Comparison of ENCODE assay signal across 1 cellular context in genomic region chr13:60163525-60164471, GRCh38.
TF ChIP-seq lines count a peak whose summit lies in the region.

DIAPH3 (minus strand) TSS chr13:60163928; CDS start chr13:60163766, 162 bp downstream.

TF ChIP-seq in HepG2, 621 proteins besides CTCF, POLR2A, EP300 and RAD21 (continued from another document and continues in another):
- TF ChIP-seq NFAT5 (CRISPR knock-in tag; IDR thresholded peaks at IDR 0.05) = no peak; the same call in 1 of the 2 replicates
- TF ChIP-seq SALL1 (CRISPR knock-in tag; IDR thresholded peaks at IDR 0.05) = peak; percentile 61
- TF ChIP-seq TBX2 (CRISPR knock-in tag; IDR thresholded peaks at IDR 0.05; ENCODE audit: borderline replicate concordance) = peak; percentile 58
- peak; percentile 67 for TF ChIP-seq HIVEP1 (CRISPR knock-in tag; IDR thresholded peaks at IDR 0.05)
- no peak for TF ChIP-seq SRF (IDR thresholded peaks at IDR 0.05; ENCODE audit: low read depth, low read length)
- peak; percentile 88 for TF ChIP-seq YEATS2 (CRISPR knock-in tag; IDR thresholded peaks at IDR 0.05; ENCODE audit: borderline replicate concordance)
- TF ChIP-seq NCOA2 (CRISPR knock-in tag; IDR thresholded peaks at IDR 0.05) = no peak
- TF ChIP-seq MXD4 (CRISPR knock-in tag; IDR thresholded peaks at IDR 0.05) = peak; percentile 72
- TF ChIP-seq, protein P1, sequence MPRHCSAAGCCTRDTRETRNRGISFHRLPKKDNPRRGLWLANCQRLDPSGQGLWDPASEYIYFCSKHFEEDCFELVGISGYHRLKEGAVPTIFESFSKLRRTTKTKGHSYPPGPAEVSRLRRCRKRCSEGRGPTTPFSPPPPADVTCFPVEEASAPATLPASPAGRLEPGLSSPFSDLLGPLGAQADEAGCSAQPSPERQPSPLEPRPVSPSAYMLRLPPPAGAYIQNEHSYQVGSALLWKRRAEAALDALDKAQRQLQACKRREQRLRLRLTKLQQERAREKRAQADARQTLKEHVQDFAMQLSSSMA (CRISPR knock-in tag; IDR thresholded peaks at IDR 0.05) = peak; percentile 14; the same call in 1 of the 2 replicates
- TF ChIP-seq RFX5 (IDR thresholded peaks at IDR 0.05; ENCODE audit: low read depth, low read length) = peak; percentile 43; the same call in 1 of the 2 replicates
- peak; percentile 95 for TF ChIP-seq ATF1 (CRISPR knock-in tag; IDR thresholded peaks at IDR 0.05)
- TF ChIP-seq ZNF703 (CRISPR knock-in tag; IDR thresholded peaks at IDR 0.05; ENCODE audit: borderline replicate concordance) = peak; percentile 37; the same call in 1 of the 2 replicates
- no peak for TF ChIP-seq MATR3 (CRISPR knock-in tag; IDR thresholded peaks at IDR 0.05)
- TF ChIP-seq, protein P2, sequence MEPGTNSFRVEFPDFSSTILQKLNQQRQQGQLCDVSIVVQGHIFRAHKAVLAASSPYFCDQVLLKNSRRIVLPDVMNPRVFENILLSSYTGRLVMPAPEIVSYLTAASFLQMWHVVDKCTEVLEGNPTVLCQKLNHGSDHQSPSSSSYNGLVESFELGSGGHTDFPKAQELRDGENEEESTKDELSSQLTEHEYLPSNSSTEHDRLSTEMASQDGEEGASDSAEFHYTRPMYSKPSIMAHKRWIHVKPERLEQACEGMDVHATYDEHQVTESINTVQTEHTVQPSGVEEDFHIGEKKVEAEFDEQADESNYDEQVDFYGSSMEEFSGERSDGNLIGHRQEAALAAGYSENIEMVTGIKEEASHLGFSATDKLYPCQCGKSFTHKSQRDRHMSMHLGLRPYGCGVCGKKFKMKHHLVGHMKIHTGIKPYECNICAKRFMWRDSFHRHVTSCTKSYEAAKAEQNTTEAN (CRISPR knock-in tag; conservative IDR thresholded peaks at IDR 0.05) = no peak; the same call in 1 of the 2 replicates
- no peak for TF ChIP-seq HCFC1 (IDR thresholded peaks at IDR 0.05; ENCODE audit: low read depth, low read length)
- no peak for TF ChIP-seq ZNF720 (CRISPR knock-in tag; IDR thresholded peaks at IDR 0.05)
- peak; percentile 94 for TF ChIP-seq KMT2A (CRISPR knock-in tag; IDR thresholded peaks at IDR 0.05)
- TF ChIP-seq XBP1 (CRISPR knock-in tag; IDR thresholded peaks at IDR 0.05) = peak; percentile 72; the same call in 1 of the 2 replicates
- TF ChIP-seq MEIS2 (CRISPR knock-in tag; IDR thresholded peaks at IDR 0.05) = peak; percentile 79
- no peak for TF ChIP-seq RFX1 (IDR thresholded peaks at IDR 0.05)
- TF ChIP-seq NFKBIZ (CRISPR knock-in tag; IDR thresholded peaks at IDR 0.05) = no peak
- TF ChIP-seq, protein P3, sequence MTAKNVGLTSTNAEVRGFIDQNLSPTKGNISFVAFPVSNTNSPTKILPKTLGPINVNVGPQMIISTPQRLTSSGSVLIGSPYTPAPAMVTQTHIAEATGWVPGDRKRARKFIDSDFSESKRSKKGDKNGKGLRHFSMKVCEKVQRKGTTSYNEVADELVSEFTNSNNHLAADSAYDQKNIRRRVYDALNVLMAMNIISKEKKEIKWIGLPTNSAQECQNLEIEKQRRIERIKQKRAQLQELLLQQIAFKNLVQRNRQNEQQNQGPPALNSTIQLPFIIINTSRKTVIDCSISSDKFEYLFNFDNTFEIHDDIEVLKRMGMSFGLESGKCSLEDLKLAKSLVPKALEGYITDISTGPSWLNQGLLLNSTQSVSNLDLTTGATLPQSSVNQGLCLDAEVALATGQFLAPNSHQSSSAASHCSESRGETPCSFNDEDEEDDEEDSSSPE (CRISPR knock-in tag; IDR thresholded peaks at IDR 0.05) = peak; percentile 100
- TF ChIP-seq NAIF1 (CRISPR knock-in tag; IDR thresholded peaks at IDR 0.05; ENCODE audit: borderline replicate concordance) = no peak; the same call in 1 of the 2 replicates
- TF ChIP-seq ZNF746 (CRISPR knock-in tag; IDR thresholded peaks at IDR 0.05) = no peak
- TF ChIP-seq AFF4 (CRISPR knock-in tag; IDR thresholded peaks at IDR 0.05) = no peak
- TF ChIP-seq ZNF30 (CRISPR knock-in tag; IDR thresholded peaks at IDR 0.05) = no peak
- TF ChIP-seq KLF16 (CRISPR knock-in tag; IDR thresholded peaks at IDR 0.05) = peak in 1 of 2 experiments; percentile 89; a peak in 2 of 4 replicates
- no peak for TF ChIP-seq SMAD9 (CRISPR knock-in tag; IDR thresholded peaks at IDR 0.05)
- no peak for TF ChIP-seq POLR2AphosphoS2 (IDR thresholded peaks at IDR 0.05; ENCODE audit: low read depth, low read length)
- peak; percentile 83 for TF ChIP-seq TGIF2 (CRISPR knock-in tag; IDR thresholded peaks at IDR 0.05)
- TF ChIP-seq ZNF138 (CRISPR knock-in tag; IDR thresholded peaks at IDR 0.05; ENCODE audit: low read depth) = no peak
- TF ChIP-seq, protein P4, sequence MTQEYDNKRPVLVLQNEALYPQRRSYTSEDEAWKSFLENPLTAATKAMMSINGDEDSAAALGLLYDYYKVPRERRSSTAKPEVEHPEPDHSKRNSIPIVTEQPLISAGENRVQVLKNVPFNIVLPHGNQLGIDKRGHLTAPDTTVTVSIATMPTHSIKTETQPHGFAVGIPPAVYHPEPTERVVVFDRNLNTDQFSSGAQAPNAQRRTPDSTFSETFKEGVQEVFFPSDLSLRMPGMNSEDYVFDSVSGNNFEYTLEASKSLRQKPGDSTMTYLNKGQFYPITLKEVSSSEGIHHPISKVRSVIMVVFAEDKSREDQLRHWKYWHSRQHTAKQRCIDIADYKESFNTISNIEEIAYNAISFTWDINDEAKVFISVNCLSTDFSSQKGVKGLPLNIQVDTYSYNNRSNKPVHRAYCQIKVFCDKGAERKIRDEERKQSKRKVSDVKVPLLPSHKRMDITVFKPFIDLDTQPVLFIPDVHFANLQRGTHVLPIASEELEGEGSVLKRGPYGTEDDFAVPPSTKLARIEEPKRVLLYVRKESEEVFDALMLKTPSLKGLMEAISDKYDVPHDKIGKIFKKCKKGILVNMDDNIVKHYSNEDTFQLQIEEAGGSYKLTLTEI (CRISPR knock-in tag; conservative IDR thresholded peaks at IDR 0.05) = no peak
- peak; percentile 89 for TF ChIP-seq RBM39 (IDR thresholded peaks at IDR 0.05; ENCODE audit: low read depth, low read length, poor library complexity, severe bottlenecking)
- TF ChIP-seq SAP130 (CRISPR knock-in tag; IDR thresholded peaks at IDR 0.05; ENCODE audit: low read depth) = peak; percentile 99
- peak; percentile 76 for TF ChIP-seq ELF1 (CRISPR knock-in tag; IDR thresholded peaks at IDR 0.05)
- TF ChIP-seq E2F5 (CRISPR knock-in tag; conservative IDR thresholded peaks at IDR 0.05) = peak; percentile 99
- no peak for TF ChIP-seq ZNF562 (CRISPR knock-in tag; IDR thresholded peaks at IDR 0.05; ENCODE audit: borderline replicate concordance)
- TF ChIP-seq FUBP1 (CRISPR knock-in tag; IDR thresholded peaks at IDR 0.05; ENCODE audit: borderline replicate concordance) = no peak
- TF ChIP-seq ZSCAN29 (CRISPR knock-in tag; conservative IDR thresholded peaks at IDR 0.05) = peak; percentile 66; the same call in 1 of the 2 replicates
- no peak for TF ChIP-seq NFATC3 (CRISPR knock-in tag; IDR thresholded peaks at IDR 0.05)
- TF ChIP-seq ZNF772 (CRISPR knock-in tag; IDR thresholded peaks at IDR 0.05) = peak; percentile 21; the same call in 1 of the 2 replicates
- TF ChIP-seq ZNF775 (CRISPR knock-in tag; IDR thresholded peaks at IDR 0.05; ENCODE audit: borderline replicate concordance) = no peak
- peak; percentile 89; the same call in 1 of the 2 replicates for TF ChIP-seq ZNF276 (CRISPR knock-in tag; IDR thresholded peaks at IDR 0.05; ENCODE audit: low read depth)
- peak; percentile 79 for TF ChIP-seq ZNF543 (CRISPR knock-in tag; IDR thresholded peaks at IDR 0.05)
- peak; percentile 9; the same call in 1 of the 2 replicates for TF ChIP-seq SMAD1 (CRISPR knock-in tag; IDR thresholded peaks at IDR 0.05; ENCODE audit: borderline replicate concordance, low read depth)
- no peak for TF ChIP-seq ZNF674 (CRISPR knock-in tag; IDR thresholded peaks at IDR 0.05; ENCODE audit: low read depth)
- TF ChIP-seq ZNF235 (CRISPR knock-in tag; IDR thresholded peaks at IDR 0.05; ENCODE audit: borderline replicate concordance) = no peak
- TF ChIP-seq TEAD2 (CRISPR knock-in tag; IDR thresholded peaks at IDR 0.05) = no peak
- no peak for TF ChIP-seq ZBTB7A (CRISPR knock-in tag; IDR thresholded peaks at IDR 0.05)
- TF ChIP-seq FOSL2 (CRISPR knock-in tag; IDR thresholded peaks at IDR 0.05) = peak; percentile 55; the same call in 1 of the 2 replicates
